ENCODE assay signal across 29 cellular contexts in genomic region chr13:48383384-48383783, GRCh38.
"Had no signal": no experiment of that assay in that cellular context is flagged by ENCODE, and none has a peak within 500 bp of the region (broad histone marks: within the 10 kb centered on the region; RNA-seq: fewer than 3 reads in every experiment).

No MANE protein-coding gene starts in this region.

- H3K4me1 ChIP-seq: parathyroid adenoma, psoas muscle, suprapubic skin, testis, tibial artery, transverse colon, upper lobe of right lung, uterus had no signal

- ATAC-seq: naive thymus-derived CD8-positive, alpha-beta T cell; natural killer cell treated with Interleukin-12 subunit alpha and Interleukin-12 subunit beta and Interleukin-15 and Interleukin-18, amount 100 ng/mL, for 72 hours; psoas muscle; right cardiac atrium; sciatic nerve; stimulated activated memory B cell treated with anti-CD40 and anti-IgM and Interleukin-4, amounts not matched to agents 10 μg/mL and 1 μg/mL and 100 μg/mL, for 72 hours; stimulated activated naive CD8-positive, alpha-beta T cell treated with anti-CD3 and anti-CD28 coated beads, Interleukin-15, amount 100 ng/mL, for 72 hours; stimulated activated naive CD8-positive, alpha-beta T cell treated with anti-CD3 and anti-CD28 coated beads, Interleukin-15, Interleukin-2, amounts not matched to agents 100 U/mL and 50 U/mL, for 24 hours; upper lobe of right lung had no signal

- H3K9ac ChIP-seq: parathyroid adenoma had no signal

- H3K36me3 ChIP-seq: uterus had no signal

- H3K9me3 ChIP-seq: neutrophil, psoas muscle, spleen, suprapubic skin, testis, tibial artery, transverse colon, upper lobe of right lung, uterus had no signal

- H2AFZ ChIP-seq: parathyroid adenoma had no signal

- DNase-seq: naive thymus-derived CD8-positive, alpha-beta T cell; nephron progenitor cell; nucleus accumbens; posterior cingulate gyrus; psoas muscle; right cardiac atrium; spleen; stimulated activated CD4-positive, alpha-beta T cell treated with anti-CD3 and anti-CD28 coated beads, Interleukin-12 subunit alpha, Interleukin-12 subunit beta, amount 100 ng/mL, for 4 hours; stimulated activated CD4-positive, alpha-beta T cell treated with anti-CD3 and anti-CD28 coated beads, Interleukin-1b, Interleukin-23, amount 100 ng/mL, for 48 hours; stimulated activated CD4-positive, alpha-beta T cell treated with anti-CD3 and anti-CD28 coated beads, Interleukin-4, amount 100 ng/mL, for 1 hour; stimulated activated CD4-positive, alpha-beta T cell treated with anti-CD3 and anti-CD28 coated beads, Interleukin-4, amount 100 ng/mL, for 4 hours; stimulated activated CD8-positive, alpha-beta memory T cell treated with anti-CD3 and anti-CD28 coated beads, Interleukin-4, amount 100 ng/mL, for 48 hours; stimulated activated naive CD4-positive, alpha-beta T cell; stimulated activated naive CD8-positive, alpha-beta T cell treated with anti-CD3 and anti-CD28 coated beads, Interleukin-15, amount 100 ng/mL, for 72 hours; stimulated activated naive CD8-positive, alpha-beta T cell treated with anti-CD3 and anti-CD28 coated beads, Interleukin-15, Interleukin-2, amounts not matched to agents 100 U/mL and 50 U/mL, for 24 hours; substantia nigra; testis; tibial artery; transverse colon; upper lobe of right lung; uterus had no signal

- H3K27ac ChIP-seq: neutrophil, parathyroid adenoma, psoas muscle, skin epidermis, spleen, suprapubic skin, testis, tibial artery, transverse colon, upper lobe of right lung, uterus had no signal

- H3K4me3 ChIP-seq: psoas muscle, skin epidermis, smooth muscle cell, spleen, suprapubic skin, testis, tibial artery, transverse colon, upper lobe of right lung, uterus had no signal

- H3K27me3 ChIP-seq: neutrophil, spleen, suprapubic skin, testis, tibial artery, transverse colon, upper lobe of right lung, uterus had no signal

- H3K4me2 ChIP-seq: smooth muscle cell had no signal
